In genomic region chr16:648071-648785, GRCh38 we compare ENCODE assay signal across 6 cellular contexts. TPM values are rescaled to one million over a fixed set of nuclear protein-coding genes. Genes with fewer than 3 reads are reported as not detected.
DNase-seq lines count a peak whose midpoint lies in the region; ATAC-seq lines count a peak whose summit lies in the region.

No MANE protein-coding gene starts in this region.

- no peaks in the 10 kb centered on the region for H3K36me3 Mint-ChIP-seq in T-helper 2 cell treated with Interferon-gamma antibody and Interleukin-4, amounts not matched to agents 5 μg/mL and 100 μg/mL, for 36 hours (ENCODE audit: low read depth)

- no peaks in the 10 kb centered on the region for H3K9me3 Mint-ChIP-seq in T-helper 2 cell treated with Interferon-gamma antibody and Interleukin-4, amounts not matched to agents 5 μg/mL and 100 μg/mL, for 36 hours

- no peaks in the 10 kb centered on the region for H3K27me3 Mint-ChIP-seq in T-helper 2 cell treated with Interferon-gamma antibody and Interleukin-4, amounts not matched to agents 5 μg/mL and 100 μg/mL, for 36 hours (ENCODE audit: low read depth)

- DNase-seq in Right ventricle myocardium superior (no peak), cardiac septum (ENCODE audit: low spot score) (no peak), germinal center (ENCODE audit: low spot score) (peak; percentile 64)
- peak; percentile 40 for DNase-seq in T-helper 2 cell treated with Interferon-gamma antibody and Interleukin-4, amounts not matched to agents 5 μg/mL and 100 μg/mL, for 36 hours (ENCODE audit: low spot score)
- DNase-seq in stimulated activated naive CD8-positive, alpha-beta T cell treated with anti-CD3 and anti-CD28 coated beads, Interleukin-15, Interleukin-2, amounts not matched to agents 100 U/mL and 50 U/mL, for 24 hours, result peak; percentile 78

- intact Hi-C loops in Right ventricle myocardium superior (cut with DNase I), result no loop called here
- intact Hi-C loops in cardiac septum (cut with DNase I), result no loop called here

- H3K4me1 Mint-ChIP-seq in T-helper 2 cell treated with Interferon-gamma antibody and Interleukin-4, amounts not matched to agents 5 μg/mL and 100 μg/mL, for 36 hours (ENCODE audit: low read depth), result peaks cover 9% of the 10 kb centered on the region

- peak overlapping the region; percentile 78 for H3K4me3 Mint-ChIP-seq in T-helper 2 cell treated with Interferon-gamma antibody and Interleukin-4, amounts not matched to agents 5 μg/mL and 100 μg/mL, for 36 hours

- ATAC-seq in Right ventricle myocardium superior (ENCODE audit: poor library complexity), result peak; percentile 2
- peak; percentile 16 for ATAC-seq in stimulated activated naive CD8-positive, alpha-beta T cell treated with anti-CD3 and anti-CD28 coated beads, Interleukin-15, Interleukin-2, amounts not matched to agents 100 U/mL and 50 U/mL, for 24 hours
- no peak for ATAC-seq in HG03139 (IDR thresholded peaks at IDR 0.05; ENCODE audit: unreplicated experiment)

- H3K27ac Mint-ChIP-seq in T-helper 2 cell treated with Interferon-gamma antibody and Interleukin-4, amounts not matched to agents 5 μg/mL and 100 μg/mL, for 36 hours, result peak overlapping the region; percentile 69

RNA-seq across cellular contexts. Expression of gene WDR90, which starts 0.9 kb away (rescaled TPM):
- total RNA-seq in Right ventricle myocardium superior (10.8 TPM), cardiac septum (13.9 TPM)

RNA-seq across cellular contexts. Expression of gene MCRIP2, which starts 6.6 kb away (rescaled TPM):
- total RNA-seq in Right ventricle myocardium superior, result 205 TPM
- total RNA-seq in cardiac septum, result 90.3 TPM

RNA-seq across cellular contexts. Expression of gene METTL26, which starts 12.1 kb away (rescaled TPM):
- total RNA-seq in Right ventricle myocardium superior, result 52.5 TPM
- total RNA-seq in cardiac septum, result 47.7 TPM

RNA-seq across cellular contexts. Expression of gene WFIKKN1, which starts 17.4 kb away (rescaled TPM):
- 0.13 TPM for total RNA-seq in Right ventricle myocardium superior
- 0.40 TPM for total RNA-seq in cardiac septum

RNA-seq across cellular contexts. Expression of gene RHOT2, which starts 19.7 kb away (rescaled TPM):
- total RNA-seq in Right ventricle myocardium superior (81.9 TPM), cardiac septum (102 TPM)

Comparison
In these comparisons a context has a peak if more than half of its experiments do, and no peak if none do; other contexts are left out.
1. DNase-seq: peak in T-helper 2 cell treated with Interferon-gamma antibody and Interleukin-4, amounts not matched to agents 5 μg/mL and 100 μg/mL, for 36 hours (single experiment), germinal center (single experiment) and stimulated activated naive CD8-positive, alpha-beta T cell treated with anti-CD3 and anti-CD28 coated beads, Interleukin-15, Interleukin-2, amounts not matched to agents 100 U/mL and 50 U/mL, for 24 hours (single experiment); none in Right ventricle myocardium superior (single experiment) and cardiac septum (single experiment).